ENCODE assay signal across 8 cellular contexts in genomic region chr2:203238329-203238710, GRCh38. TPM values are rescaled to one million over a fixed set of nuclear protein-coding genes. Genes with fewer than 3 reads are reported as not detected.
DNase-seq lines count a peak whose midpoint lies in the region; ATAC-seq and TF ChIP-seq lines count a peak whose summit lies in the region.

No MANE protein-coding gene starts in this region.

- H3K9me3 ChIP-seq in BE2C (no peaks in the 10 kb centered on the region), adrenal gland (replicated peaks in 1 of 3) (no peaks in the 10 kb centered on the region), liver (ENCODE audit: control insufficient read depth in 4 of 4, low read length in 3 of 4) (no peaks in the 10 kb centered on the region)

- no peaks in the 10 kb centered on the region for H3K36me3 ChIP-seq in BE2C
- peaks cover 0 to 7% of the 10 kb centered on the region in 2 donors for H3K36me3 ChIP-seq in adrenal gland (replicated peaks in 1 of 2)
- peaks cover 0 to 3% (median 0%) of the 10 kb centered on the region in 4 donors for H3K36me3 ChIP-seq in liver (ENCODE audit: control insufficient read depth in 4 of 4, insufficient read depth in 3 of 4, low read depth in 1 of 4, low read length in 3 of 4)

- H3K27me3 Mint-ChIP-seq in type B pancreatic cell: no peaks in the 10 kb centered on the region

- no peak for TF ChIP-seq POLR2A in adrenal gland (IDR thresholded peaks at IDR 0.05)

- H3K4me3 ChIP-seq in BE2C (ENCODE audit: low read depth, low read length) (peak overlapping the region; percentile 75), adrenal gland (peak overlapping the region in 3 of 4 donors; percentile 59 to 74 (median 74)), liver (ENCODE audit: low read depth in 1 of 3, low read length in 3 of 3) (peak overlapping the region; percentile 75 to 91 (median 75))

- peak overlapping the region; percentile 97 for H3K4me3 Mint-ChIP-seq in type B pancreatic cell

- ATAC-seq in HG02870 (IDR thresholded peaks at IDR 0.05; ENCODE audit: unreplicated experiment) (no peak), HG02938 (IDR thresholded peaks at IDR 0.05; ENCODE audit: unreplicated experiment) (no peak)

- CTCF ChIA-PET in HEK293T (lab: Yijun Ruan, JAX): interaction anchor here (0.8 kb wide), 1 partner anchor 14 kb away, joined by 3 read pairs; no protein-coding TSS in a partner anchor

- H3K4me1 ChIP-seq in BE2C: no peaks in the 10 kb centered on the region; the same call in 1 of the 2 replicates
- H3K4me1 ChIP-seq in adrenal gland (replicated peaks in 1 of 2): peaks cover 10 to 27% of the 10 kb centered on the region in 2 donors
- H3K4me1 ChIP-seq in liver (ENCODE audit: control insufficient read depth in 4 of 4, insufficient read depth in 4 of 4, low read length in 3 of 4): peaks cover 6 to 12% (median 12%) of the 10 kb centered on the region in 4 donors

- WGBS in adrenal gland, 4 donors: 13 to 25% (median 19%) methylated on average over 15 to 19 of the region's 19 CpGs
- WGBS in liver: 17% methylated on average over 19 of the region's 19 CpGs

- no peaks in the 10 kb centered on the region for H3K9me3 Mint-ChIP-seq in type B pancreatic cell

- peaks cover 23% of the 10 kb centered on the region for H3K36me3 Mint-ChIP-seq in type B pancreatic cell

- peak overlapping the region in 4 of 5 donors; percentile 93 to 98 (median 94) for H3K27ac ChIP-seq in adrenal gland
- peak overlapping the region; percentile 91 to 94 for H3K27ac ChIP-seq in liver (ENCODE audit: low read depth in 1 of 2, low read length in 2 of 2)

- H3K27me3 ChIP-seq in BE2C: no peaks in the 10 kb centered on the region
- no peaks in the 10 kb centered on the region for H3K27me3 ChIP-seq in adrenal gland
- no peaks in the 10 kb centered on the region for H3K27me3 ChIP-seq in liver (ENCODE audit: control insufficient read depth in 4 of 4, insufficient read depth in 4 of 4, low read length in 3 of 4)

- no peak for TF ChIP-seq CTCF in BE2C (IDR thresholded peaks at IDR 0.05; ENCODE audit: low read depth, low read length)
- TF ChIP-seq CTCF in adrenal gland (IDR thresholded peaks at IDR 0.05): no peak
- no peak for TF ChIP-seq CTCF in liver (IDR thresholded peaks at IDR 0.05; ENCODE audit: low read depth, low read length, missing input control)
- no peak for TF ChIP-seq CTCF in type B pancreatic cell (conservative IDR thresholded peaks at IDR 0.05)

- peak overlapping the region in 1 of 2 donors; percentile 67 for H3K9ac ChIP-seq in liver (ENCODE audit: low read depth in 1 of 2, low read length in 2 of 2)

- peaks cover 11% of the 10 kb centered on the region for H3K4me1 Mint-ChIP-seq in type B pancreatic cell (ENCODE audit: unreplicated experiment)

- DNase-seq in BE2C: no peak
- DNase-seq in HEK293T (ENCODE audit: extremely low spot score): no peak
- DNase-seq in adrenal gland: peak in 1 of 7 donors; percentile 32
- no peak for DNase-seq in type B pancreatic cell (ENCODE audit: extremely low spot score, unreplicated experiment)
- DNase-seq in kidney tubule cell (ENCODE audit: low spot score): no peak

- intact Hi-C loops in adrenal gland (cut with DNase I): loop anchor here in 1 of 2 donors (10.0 kb wide), 1 partner anchor 206 kb away; no protein-coding TSS in a partner anchor

- TF ChIP-seq RAD21 in liver (IDR thresholded peaks at IDR 0.05): no peak

- peak overlapping the region; percentile 98 for H3K27ac Mint-ChIP-seq in type B pancreatic cell

- POLR2A ChIA-PET in HEK293T (lab: Yijun Ruan, JAX): interaction anchor here (1.0 to 2.4 kb wide), 6 partner anchors 10 to 327 kb away, joined by 3 to 13 read pairs (median 5); partner anchors contain the start of genes ABI2, CARF and WDR12

TF ChIP-seq in HEK293T, 16 proteins besides CTCF, POLR2A, EP300 and RAD21:
- TF ChIP-seq ELF4 (IDR thresholded peaks at IDR 0.05) (no peak), ZNF384 (IDR thresholded peaks at IDR 0.05) (peak; percentile 83)

TF ChIP-seq in liver, 16 proteins besides CTCF, POLR2A, EP300 and RAD21:
- no peak for TF ChIP-seq REST (IDR thresholded peaks at IDR 0.05)
- no peak for TF ChIP-seq SP1 (IDR thresholded peaks at IDR 0.05)
- no peak for TF ChIP-seq RXRA (IDR thresholded peaks at IDR 0.05)
- no peak for TF ChIP-seq GABPA (IDR thresholded peaks at IDR 0.05 in 1 of 2, conservative IDR thresholded peaks at IDR 0.05 in 1 of 2)
- no peak for TF ChIP-seq MAX (IDR thresholded peaks at IDR 0.05)
- TF ChIP-seq HNF4G (IDR thresholded peaks at IDR 0.05): no peak

RNA-seq across cellular contexts. Expression of gene CYP20A1, which starts 0.5 kb away (rescaled TPM):
- 8.9 TPM for polyA plus RNA-seq in BE2C (2012; ENCODE audit: insufficient read depth, insufficient read length, low read depth)
- 10 to 100 TPM; 25.9 to 70.9 (median 42.0) TPM for total RNA-seq in adrenal gland
- polyA plus RNA-seq in adrenal gland: 10 to 100 TPM; 10.9 to 22.9 (median 13.0) TPM
- 10 to 100 TPM; 17.6 to 22.7 TPM for total RNA-seq in liver
- 10 to 100 TPM in 1 of 2 donors, 1 to 10 TPM in 1; 5.0 to 14.5 TPM for polyA plus RNA-seq in liver
- 16.4 and 24.4 TPM in 2 replicates for total RNA-seq in type B pancreatic cell (ENCODE audit: low replicate concordance)
